Comparison of ENCODE assay signal across 10 cellular contexts in genomic region chr17:64355536-64356303, GRCh38. TPM values are rescaled to one million over a fixed set of nuclear protein-coding genes. Genes with fewer than 3 reads are reported as not detected.
DNase-seq lines count a peak whose midpoint lies in the region; ATAC-seq and TF ChIP-seq lines count a peak whose summit lies in the region.
"Had no signal": no experiment of that assay in that cellular context is flagged by ENCODE, and none has a peak within 500 bp of the region (broad histone marks: within the 10 kb centered on the region; RNA-seq: fewer than 3 reads in every experiment).

No MANE protein-coding gene starts in this region.

- H3K4me2 ChIP-seq in skeletal muscle satellite cell (ENCODE audit: low read length): peak overlapping the region; percentile 8

- H3K36me3 ChIP-seq in skeletal muscle satellite cell (ENCODE audit: insufficient read depth, low read length) (no peaks in the 10 kb centered on the region), suprapubic skin (peaks cover 3% of the 10 kb centered on the region)

- H3K27ac ChIP-seq in RWPE1 (peak overlapping the region; percentile 93), suprapubic skin (no peak overlapping the region), caudate nucleus (ENCODE audit: low read depth, low read length) (no peak overlapping the region)

- no peak for TF ChIP-seq EP300 in suprapubic skin (IDR thresholded peaks at IDR 0.05)

- CTCF ChIA-PET in RWPE1 (lab: Yijun Ruan, JAX): no interaction called here

- DNase-seq in ELR (ENCODE audit: low read depth): peak; percentile 81
- DNase-seq in RWPE1 (ENCODE audit: low spot score): no peak
- DNase-seq in fibroblast of gingiva (ENCODE audit: low read depth): peak; percentile 71
- DNase-seq in suprapubic skin (ENCODE audit: low spot score in 2 of 2): no peak
- no peak for DNase-seq in caudate nucleus (lab: John Stamatoyannopoulos, UW)
- DNase-seq: central memory CD4-positive, alpha-beta T cell; head of caudate nucleus had no signal

- TF ChIP-seq CTCF in RWPE1 (conservative IDR thresholded peaks at IDR 0.05; ENCODE audit: low read depth) (no peak), suprapubic skin (IDR thresholded peaks at IDR 0.05) (no peak)

- TF ChIP-seq POLR2A in suprapubic skin (IDR thresholded peaks at IDR 0.05): no peak

- WGBS in suprapubic skin: 70% methylated on average over 7 of the region's 7 CpGs

- H3K4me3 ChIP-seq in skeletal muscle satellite cell (ENCODE audit: low read length) (no peak overlapping the region), suprapubic skin (no peak overlapping the region)

- no peak overlapping the region for H3K9ac ChIP-seq in skeletal muscle satellite cell (ENCODE audit: low read depth, low read length)

- POLR2A ChIA-PET in RWPE1 (lab: Yijun Ruan, JAX; ENCODE audit: low non-redundant PET): no interaction called here

- peaks cover 49% of the 10 kb centered on the region for H3K4me1 ChIP-seq in skeletal muscle satellite cell (ENCODE audit: control insufficient read depth, insufficient read depth, low read length)
- H3K4me1 ChIP-seq in suprapubic skin: peaks cover 12% of the 10 kb centered on the region

- ATAC-seq in HG03432 (IDR thresholded peaks at IDR 0.05; ENCODE audit: unreplicated experiment): no peak
- ATAC-seq in HG02840 (IDR thresholded peaks at IDR 0.05; ENCODE audit: low FRiP score, unreplicated experiment): no peak

- no peaks in the 10 kb centered on the region for H3K9me3 ChIP-seq in skeletal muscle satellite cell (replicated peaks; ENCODE audit: low read length)
- no peaks in the 10 kb centered on the region for H3K9me3 ChIP-seq in suprapubic skin

- H3K27me3 ChIP-seq in skeletal muscle satellite cell (ENCODE audit: control insufficient read depth, insufficient read depth, low read length): no peaks in the 10 kb centered on the region
- H3K27me3 ChIP-seq in suprapubic skin: no peaks in the 10 kb centered on the region

RNA-seq across cellular contexts. Expression of gene PECAM1, which starts 34.9 kb away (rescaled TPM):
- total RNA-seq in skeletal muscle satellite cell (2012; rRNA removed): 0.25 and 0.44 TPM in 2 replicates
- 10 to 100 TPM; 18.8 to 70.2 (median 42.6) TPM for total RNA-seq in suprapubic skin

Comparison
In these comparisons a context has a peak if more than half of its experiments do, and no peak if none do; other contexts are left out.
1. DNase-seq: peak in ELR (single experiment) and fibroblast of gingiva (single experiment); none in RWPE1 (single experiment), suprapubic skin (0 of 2) and caudate nucleus (0 of 61).